16 cellular contexts compared by ENCODE assay signal in genomic region chr4:35562831-35563230, GRCh38.
DNase-seq lines count a peak whose midpoint lies in the region; ATAC-seq and TF ChIP-seq lines count a peak whose summit lies in the region.
"Had no signal": no experiment of that assay in that cellular context is flagged by ENCODE, and none has a peak within 500 bp of the region (broad histone marks: within the 10 kb centered on the region; RNA-seq: fewer than 3 reads in every experiment).

No MANE protein-coding gene starts in this region.

- H3K9ac ChIP-seq in SU-DHL-6 (ENCODE audit: low read length) = no peak overlapping the region
- H3K9ac ChIP-seq: GM23248 had no signal

- peaks cover 6% of the 10 kb centered on the region for H3K9me3 Mint-ChIP-seq in progenitor cell of endocrine pancreas (ENCODE audit: low read depth)
- peaks cover 6% of the 10 kb centered on the region for H3K9me3 Mint-ChIP-seq in type B pancreatic cell
- H3K9me3 Mint-ChIP-seq in immature natural killer cell = peaks cover 0 to 9% (median 3%) of the 10 kb centered on the region in 6 donors
- peaks cover 0 to 2% (median 0%) of the 10 kb centered on the region in 5 donors for H3K9me3 Mint-ChIP-seq in CD8-positive, alpha-beta memory T cell

- no peak for TF ChIP-seq CTCF in SU-DHL-6 (IDR thresholded peaks at IDR 0.05; ENCODE audit: insufficient read depth, low read length, poor library complexity, severe bottlenecking)
- no peak for TF ChIP-seq CTCF in hepatocyte (IDR thresholded peaks at IDR 0.05; ENCODE audit: poor library complexity)
- TF ChIP-seq CTCF in progenitor cell of endocrine pancreas (IDR thresholded peaks at IDR 0.05; ENCODE audit: unreplicated experiment) = no peak
- TF ChIP-seq CTCF in type B pancreatic cell (conservative IDR thresholded peaks at IDR 0.05) = no peak

- no peaks in the 10 kb centered on the region for H3K27me3 ChIP-seq in SU-DHL-6 (ENCODE audit: low read length)
- H3K27me3 ChIP-seq in hepatocyte = no peaks in the 10 kb centered on the region
- no peaks in the 10 kb centered on the region for H3K27me3 ChIP-seq in CD8-positive, alpha-beta memory T cell (ENCODE audit: insufficient read depth, low read length, poor library complexity, severe bottlenecking)
- H3K27me3 ChIP-seq: BE2C had no signal

- peaks cover 8% of the 10 kb centered on the region for H3K4me1 Mint-ChIP-seq in progenitor cell of endocrine pancreas (ENCODE audit: low read depth)
- H3K4me1 Mint-ChIP-seq in type B pancreatic cell (ENCODE audit: unreplicated experiment) = peaks cover 17% of the 10 kb centered on the region
- H3K4me1 Mint-ChIP-seq in immature natural killer cell = no peaks in the 10 kb centered on the region
- H3K4me1 Mint-ChIP-seq in CD8-positive, alpha-beta memory T cell = no peaks in the 10 kb centered on the region
- H3K4me1 Mint-ChIP-seq: CD4-positive, alpha-beta memory T cell had no signal

- no peaks in the 10 kb centered on the region for H3K79me2 ChIP-seq in SU-DHL-6 (ENCODE audit: insufficient read depth, low read length)
- H3K79me2 ChIP-seq in hepatocyte = no peaks in the 10 kb centered on the region

- H3K4me2 ChIP-seq in SU-DHL-6 (ENCODE audit: low read depth, low read length, poor library complexity, severe bottlenecking) = no peak overlapping the region
- H3K4me2 ChIP-seq in hepatocyte = peak overlapping the region; percentile 32
- H3K4me2 ChIP-seq: A549 had no signal

- no peaks in the 10 kb centered on the region for H3K36me3 ChIP-seq in SU-DHL-6 (ENCODE audit: low read length)
- H3K36me3 ChIP-seq in hepatocyte (replicated peaks; ENCODE audit: insufficient read depth, low read depth) = no peaks in the 10 kb centered on the region
- H3K36me3 ChIP-seq in CD8-positive, alpha-beta memory T cell (ENCODE audit: insufficient read depth, low read length) = no peaks in the 10 kb centered on the region
- H3K36me3 ChIP-seq: BE2C had no signal

- DNase-seq in hepatocyte (ENCODE audit: low spot score) (peak; percentile 26), progenitor cell of endocrine pancreas (ENCODE audit: low spot score, unreplicated experiment) (no peak), type B pancreatic cell (ENCODE audit: extremely low spot score, unreplicated experiment) (no peak), immature natural killer cell (no peak)
- no peak for DNase-seq in CD8-positive, alpha-beta memory T cell
- DNase-seq: BE2C; CD4-positive, alpha-beta memory T cell; COR-L47; DND-41; GF-D8; GM23248; IMR-90 had no signal

- WGBS in hepatocyte (ENCODE audit: low lambda C conversion rate, missing lambda C conversion rate) = 30% methylated on average over 3 of the region's 3 CpGs

- H3K27ac ChIP-seq in SU-DHL-6 (ENCODE audit: low read depth, low read length) (no peak overlapping the region), hepatocyte (peak overlapping the region; percentile 57)
- H3K27ac ChIP-seq in CD8-positive, alpha-beta memory T cell (ENCODE audit: low read depth, low read length) = no peak overlapping the region
- H3K27ac ChIP-seq: A549, C4-2B, GM23248 had no signal

- H2AFZ ChIP-seq in SU-DHL-6 (ENCODE audit: low read depth, low read length, severe bottlenecking) (peak overlapping the region; percentile 30), hepatocyte (no peak overlapping the region)
- H2AFZ ChIP-seq: GM23248 had no signal

- H3K4me3 ChIP-seq in SU-DHL-6 (ENCODE audit: insufficient read depth, low read length, poor library complexity, severe bottlenecking) (no peak overlapping the region), hepatocyte (no peak overlapping the region)
- no peak overlapping the region for H3K4me3 ChIP-seq in CD8-positive, alpha-beta memory T cell (ENCODE audit: low read length)
- H3K4me3 ChIP-seq: A549, GM23248 had no signal

- H3K36me3 Mint-ChIP-seq in progenitor cell of endocrine pancreas (ENCODE audit: insufficient read depth) (no peaks in the 10 kb centered on the region), type B pancreatic cell (no peaks in the 10 kb centered on the region), immature natural killer cell (no peaks in the 10 kb centered on the region)
- H3K36me3 Mint-ChIP-seq in CD8-positive, alpha-beta memory T cell = peaks cover 0 to under 1% (median 0%) of the 10 kb centered on the region in 3 donors
- H3K36me3 Mint-ChIP-seq: CD4-positive, alpha-beta memory T cell had no signal

- CTCF ChIA-PET in CD8-positive, alpha-beta memory T cell (lab: Charles Lee) = no interaction called here

- H3K27ac Mint-ChIP-seq in progenitor cell of endocrine pancreas (peak overlapping the region; percentile 76), type B pancreatic cell (peak overlapping the region; percentile 22), immature natural killer cell (no peak overlapping the region)
- no peak overlapping the region for H3K27ac Mint-ChIP-seq in CD8-positive, alpha-beta memory T cell
- H3K27ac Mint-ChIP-seq: CD4-positive, alpha-beta memory T cell had no signal

- no peak for ATAC-seq in GM21381 (IDR thresholded peaks at IDR 0.05; ENCODE audit: unreplicated experiment)
- ATAC-seq: A549 had no signal

- POLR2A ChIA-PET in CD8-positive, alpha-beta memory T cell (lab: Charles Lee) = no interaction called here

- H3K4me1 ChIP-seq in hepatocyte (ENCODE audit: insufficient read depth) = peaks cover 4% of the 10 kb centered on the region
- H3K4me1 ChIP-seq in CD8-positive, alpha-beta memory T cell (ENCODE audit: insufficient read depth, low read length) = no peaks in the 10 kb centered on the region
- H3K4me1 ChIP-seq: A549, BE2C had no signal

- H3K9me3 ChIP-seq in SU-DHL-6 (ENCODE audit: insufficient read depth, low read length) (peaks cover 10% of the 10 kb centered on the region; the same call in 1 of the 2 replicates), hepatocyte (ENCODE audit: low read depth) (no peaks in the 10 kb centered on the region)
- no peaks in the 10 kb centered on the region for H3K9me3 ChIP-seq in CD8-positive, alpha-beta memory T cell (ENCODE audit: low read length)
- H3K9me3 ChIP-seq: A549, BE2C had no signal

- H3K4me3 Mint-ChIP-seq in progenitor cell of endocrine pancreas (ENCODE audit: low read depth) (no peak overlapping the region), type B pancreatic cell (peak overlapping the region; percentile 20), immature natural killer cell (no peak overlapping the region)
- no peak overlapping the region for H3K4me3 Mint-ChIP-seq in CD8-positive, alpha-beta memory T cell
- H3K4me3 Mint-ChIP-seq: CD4-positive, alpha-beta memory T cell had no signal

- H3F3A ChIP-seq in SU-DHL-6 (ENCODE audit: insufficient read depth) = no peaks in the 10 kb centered on the region

- no peaks in the 10 kb centered on the region for H4K20me1 ChIP-seq in SU-DHL-6 (ENCODE audit: low read depth, low read length)
- no peaks in the 10 kb centered on the region for H4K20me1 ChIP-seq in hepatocyte (ENCODE audit: insufficient read depth, poor library complexity, severe bottlenecking)

- H3K27me3 Mint-ChIP-seq in progenitor cell of endocrine pancreas (no peaks in the 10 kb centered on the region), type B pancreatic cell (no peaks in the 10 kb centered on the region), immature natural killer cell (ENCODE audit: low read depth in 3 of 3) (peaks cover 0 to 2% (median 0%) of the 10 kb centered on the region in 3 donors)
- H3K27me3 Mint-ChIP-seq in CD8-positive, alpha-beta memory T cell = no peaks in the 10 kb centered on the region
- H3K27me3 Mint-ChIP-seq: CD4-positive, alpha-beta memory T cell had no signal

- H3K9me2 ChIP-seq in SU-DHL-6 (replicated peaks; ENCODE audit: insufficient read depth, low read length) (no peaks in the 10 kb centered on the region), hepatocyte (replicated peaks; ENCODE audit: insufficient read depth) (no peaks in the 10 kb centered on the region)

Comparison
In these comparisons a context has a peak if more than half of its experiments do, and no peak if none do; other contexts are left out.
1. H3K27ac Mint-ChIP-seq: peak in progenitor cell of endocrine pancreas (single experiment) and type B pancreatic cell (single experiment); none in immature natural killer cell (0 of 6) and CD8-positive, alpha-beta memory T cell (0 of 8).